13 cellular contexts compared by ENCODE assay signal in genomic region chr2:110687775-110688484, GRCh38. TPM values are rescaled to one million over a fixed set of nuclear protein-coding genes. Genes with fewer than 3 reads are reported as not detected.
A peak's percentile ranks its signal among the peaks of the same experiment; 100 is the strongest.
DNase-seq lines count a peak whose midpoint lies in the region.
"Not testable (repeated sequence)": the region's sequence is repeated elsewhere in the genome, so short reads cannot be mapped to it uniquely, and the experiment has no call there.
"Had no signal": no experiment of that assay in that cellular context is flagged by ENCODE, and none has a peak within 500 bp of the region (broad histone marks: within the 10 kb centered on the region; RNA-seq: fewer than 3 reads in every experiment).

No MANE protein-coding gene starts in this region.

- not testable (repeated sequence) for H3K56ac ChIP-seq in mesendoderm (ENCODE audit: low read length)

- peak; percentile 85 for DNase-seq in ELF-1 (ENCODE audit: low read depth, low spot score)
- DNase-seq in H7, result peak; percentile 49
- DNase-seq in activated CD4-positive, alpha-beta T cell treated with anti-CD3 and anti-CD28 coated beads, Interleukin-2, amount 10 ng/mL, durations not matched to agents 24 days and 14 days, result peak; percentile 34
- peak; percentile 97 for DNase-seq in iPS DF 19.7 (ENCODE audit: low read depth, low spot score)
- peak; percentile 81 for DNase-seq in mesendoderm

- H3K4ac ChIP-seq in mesendoderm (ENCODE audit: low read depth, low read length), result not testable (repeated sequence)

- H3K23ac ChIP-seq in mesendoderm (ENCODE audit: low read length), result not testable (repeated sequence)

- H3K79me1 ChIP-seq in mesendoderm (ENCODE audit: low read length), result not testable (repeated sequence)

- H3K9me3 Mint-ChIP-seq in activated CD4-positive, alpha-beta T cell treated with anti-CD3 and anti-CD28 coated beads, Interleukin-2, amount 10 ng/mL, durations not matched to agents 24 days and 14 days, result peaks cover 33% of the 10 kb centered on the region

- H3K4me2 ChIP-seq in mesendoderm (ENCODE audit: low read length), result not testable (repeated sequence)

- no CpG with 5 or more reads among the region's 9 CpGs for WGBS in mesendoderm (ENCODE audit: extremely low coverage, insufficient coverage, low lambda C conversion rate)

- peak overlapping the region; percentile 80 for H3K9ac ChIP-seq in HUES6 (ENCODE audit: low read length)
- H3K9ac ChIP-seq in iPS-18a (ENCODE audit: low read length), result peak overlapping the region; percentile 77
- not testable (repeated sequence) for H3K9ac ChIP-seq in mesendoderm (ENCODE audit: low read length)

- H2BK120ac ChIP-seq in mesendoderm (ENCODE audit: low read depth, low read length), result not testable (repeated sequence)

- not testable (repeated sequence) for H2BK5ac ChIP-seq in mesendoderm (ENCODE audit: low read length)

- H4K5ac ChIP-seq in mesendoderm (ENCODE audit: low read length), result not testable (repeated sequence)

- not testable (repeated sequence) for H3K9me3 ChIP-seq in HUES6 (ENCODE audit: control insufficient read depth, insufficient read depth, low read depth, low read length); iPS-18a (ENCODE audit: control insufficient read depth, low read depth, low read length)

- H3K27me3 Mint-ChIP-seq in activated CD4-positive, alpha-beta T cell treated with anti-CD3 and anti-CD28 coated beads, Interleukin-2, amount 10 ng/mL, durations not matched to agents 24 days and 14 days, result peaks cover 51% of the 10 kb centered on the region

- peak overlapping the region; percentile 62 for H3K18ac ChIP-seq in mesendoderm (ENCODE audit: low read length)

- not testable (repeated sequence) for H3K4me1 Mint-ChIP-seq in activated CD4-positive, alpha-beta T cell treated with anti-CD3 and anti-CD28 coated beads, Interleukin-2, amount 10 ng/mL, durations not matched to agents 24 days and 14 days

- H3K27me3 ChIP-seq in H7 (ENCODE audit: control insufficient read depth, insufficient read depth, low read length) (peaks cover 18% of the 10 kb centered on the region), iPS-18a (ENCODE audit: control insufficient read depth, insufficient read depth, low read length) (peaks cover 22% of the 10 kb centered on the region)
- H3K27me3 ChIP-seq in HUES6 (ENCODE audit: control insufficient read depth, insufficient read depth, low read length); mesendoderm (ENCODE audit: insufficient read depth, low read length, poor library complexity): not testable (repeated sequence)

- not testable (repeated sequence) for H2BK15ac ChIP-seq in mesendoderm (replicated peaks; ENCODE audit: low read depth)

- intact Hi-C loops in activated CD4-positive, alpha-beta T cell treated with anti-CD3 and anti-CD28 coated beads, Interleukin-2, amount 10 ng/mL, durations not matched to agents 24 days and 14 days (cut with micrococcal nuclease), result not testable (repeated sequence)

- H3K4me3 ChIP-seq in H7 (ENCODE audit: insufficient read depth, low read depth, low read length) (0 out of 2 replicates have a peak overlapping the region, but pooled peaks have one; percentile 1), HUES6 (ENCODE audit: low read depth, low read length) (peak overlapping the region; percentile 43), iPS-18a (ENCODE audit: low read length) (peak overlapping the region; percentile 55)
- H3K4me3 ChIP-seq in mesendoderm (ENCODE audit: low read length), result not testable (repeated sequence)

- not testable (repeated sequence) for H2AK5ac ChIP-seq in mesendoderm (ENCODE audit: low read length)

- H3K27ac Mint-ChIP-seq in activated CD4-positive, alpha-beta T cell treated with anti-CD3 and anti-CD28 coated beads, Interleukin-2, amount 10 ng/mL, durations not matched to agents 24 days and 14 days, result not testable (repeated sequence)

- H3K27ac ChIP-seq in HUES6 (ENCODE audit: low read depth, low read length) (peak overlapping the region; percentile 97), iPS-18a (ENCODE audit: low read length) (peak overlapping the region; percentile 95), mesendoderm (ENCODE audit: low read depth, low read length) (peak overlapping the region; percentile 83)

- H4K8ac ChIP-seq in mesendoderm (ENCODE audit: low read depth, low read length), result not testable (repeated sequence)

- H3K36me3 Mint-ChIP-seq in activated CD4-positive, alpha-beta T cell treated with anti-CD3 and anti-CD28 coated beads, Interleukin-2, amount 10 ng/mL, durations not matched to agents 24 days and 14 days (ENCODE audit: low read depth), result not testable (repeated sequence)

- H3K4me3 Mint-ChIP-seq in activated CD4-positive, alpha-beta T cell treated with anti-CD3 and anti-CD28 coated beads, Interleukin-2, amount 10 ng/mL, durations not matched to agents 24 days and 14 days, result not testable (repeated sequence)

- H3K79me2 ChIP-seq in mesendoderm (ENCODE audit: control insufficient read depth, insufficient read depth, low read length), result not testable (repeated sequence)

- H3K4me1 ChIP-seq in HUES6 (ENCODE audit: control insufficient read depth, insufficient read depth, low read length), result peaks cover 40% of the 10 kb centered on the region
- peaks cover 42% of the 10 kb centered on the region for H3K4me1 ChIP-seq in iPS-18a (ENCODE audit: control insufficient read depth, low read depth, low read length)
- not testable (repeated sequence) for H3K4me1 ChIP-seq in mesendoderm (ENCODE audit: control insufficient read depth, low read depth, low read length)

- H3K36me3 ChIP-seq in H7 (replicated peaks; ENCODE audit: control insufficient read depth, insufficient read depth, low read length); HUES6 (ENCODE audit: control insufficient read depth, insufficient read depth, low read length); iPS-18a (ENCODE audit: control insufficient read depth, low read depth, low read length); mesendoderm (ENCODE audit: control insufficient read depth, insufficient read depth, low read length): not testable (repeated sequence)

RNA-seq across cellular contexts. Expression of gene BUB1, which starts 10.1 kb away (rescaled TPM):
- total RNA-seq in H7 (2014; rRNA removed; shearing (Covaris generic)), result 136 and 169 TPM in 2 replicates
- 58.4 and 61.7 TPM in 2 replicates for total RNA-seq in activated CD4-positive, alpha-beta T cell treated with anti-CD3 and anti-CD28 coated beads, Interleukin-2, amount 10 ng/mL, durations not matched to agents 24 days and 14 days
- 79.4 TPM for polyA plus RNA-seq in mesendoderm (2013, experiment 1 of 2)
- 74.5 TPM for polyA plus RNA-seq in mesendoderm (2013, experiment 2 of 2)

RNA-seq across cellular contexts. Expression of gene ACOXL, which starts 44.4 kb away (rescaled TPM):
- 2.7 and 6.0 TPM in 2 replicates for total RNA-seq in H7 (2014; rRNA removed; shearing (Covaris generic))
- 0.69 and 1.0 TPM in 2 replicates for total RNA-seq in activated CD4-positive, alpha-beta T cell treated with anti-CD3 and anti-CD28 coated beads, Interleukin-2, amount 10 ng/mL, durations not matched to agents 24 days and 14 days
- 1.3 TPM for polyA plus RNA-seq in mesendoderm (2013, experiment 1 of 2)
- polyA plus RNA-seq in mesendoderm (2013, experiment 2 of 2), result 1.3 TPM
- total RNA-seq: A673; CD4-positive, alpha-beta memory T cell; GM23248; HepG2 had no signal
- polyA plus RNA-seq: AG04450; CD4-positive, alpha-beta memory T cell; GM23248; HepG2; IgD-negative memory B cell had no signal

Comparison
In these comparisons a context has a peak if more than half of its experiments do, and no peak if none do; other contexts are left out.
1. DNase-seq: peak in every context shown above with its lines; median percentile 97 in iPS DF 19.7; 85 in ELF-1; 81 in mesendoderm; 49 in H7; 34 in activated CD4-positive, alpha-beta T cell treated with anti-CD3 and anti-CD28 coated beads, Interleukin-2, amount 10 ng/mL, durations not matched to agents 24 days and 14 days.